In the genomic region with DNA sequence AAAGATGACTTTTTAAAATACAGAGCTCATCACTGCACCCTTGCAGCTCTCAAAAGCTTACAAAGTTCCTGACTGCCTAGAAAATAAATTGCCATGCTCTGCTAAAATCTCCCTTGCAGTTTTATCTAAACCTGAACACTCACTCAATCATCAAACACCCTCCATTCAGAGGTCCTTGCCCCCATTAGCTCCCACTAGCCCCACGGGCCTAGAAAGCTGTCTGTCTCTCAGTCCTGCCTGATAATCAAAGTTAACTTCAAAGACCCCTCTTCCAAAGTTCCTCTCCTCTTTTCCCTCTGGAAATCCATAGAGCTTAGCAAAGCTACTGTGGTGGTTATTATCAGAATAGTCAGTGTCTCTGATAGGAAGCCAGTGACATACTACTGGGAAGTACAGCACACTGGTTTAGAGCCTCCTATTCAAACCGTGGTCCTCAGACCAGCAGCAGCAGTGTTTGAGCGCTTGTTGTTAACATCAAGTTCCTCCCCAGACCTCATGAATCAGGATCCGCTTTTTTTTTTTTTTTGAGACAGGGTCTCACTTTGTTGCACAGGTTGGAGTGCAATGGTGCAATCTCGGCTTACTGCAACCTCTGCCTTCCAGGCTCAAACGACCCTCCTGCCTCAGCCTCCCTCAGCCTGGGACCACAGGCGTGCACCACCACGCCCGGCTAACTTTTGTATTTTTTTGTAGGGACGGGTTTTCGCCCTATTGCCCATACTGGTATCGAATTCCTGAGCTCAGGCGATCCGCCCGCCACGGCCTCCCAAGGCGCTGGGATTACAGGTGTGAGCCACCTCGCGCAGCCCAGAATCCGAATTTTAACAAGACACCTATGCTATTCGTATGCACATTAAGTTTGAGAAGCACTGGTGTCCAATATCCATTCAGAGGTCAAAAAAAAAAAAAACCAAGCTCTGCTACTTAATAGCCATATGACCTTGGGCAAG, we compare ENCODE assay signal across 8 cellular contexts. TPM values are rescaled to one million over a fixed set of nuclear protein-coding genes. Genes with fewer than 3 reads are reported as not detected.
DNase-seq lines count a peak whose midpoint lies in the region; ATAC-seq and TF ChIP-seq lines count a peak whose summit lies in the region.

No MANE protein-coding gene starts in this region.

- POLR2A ChIA-PET in Panc1 (lab: Charles Lee): interaction anchor here (0.6 kb wide), 4 partner anchors 11 to 1240 kb away, joined by 3 to 8 read pairs (median 4); no protein-coding TSS in a partner anchor

- peaks cover 22% of the 10 kb centered on the region for H3K4me1 ChIP-seq in Panc1 (ENCODE audit: control insufficient read depth, insufficient read depth, low read length)
- H3K4me1 ChIP-seq in prostate gland (replicated peaks): peaks cover 12% of the 10 kb centered on the region

- H3K27me3 ChIP-seq in GM06990 (replicated peaks; ENCODE audit: control insufficient read depth, insufficient read depth, low read length): no peaks in the 10 kb centered on the region
- no peaks in the 10 kb centered on the region for H3K27me3 ChIP-seq in Panc1 (ENCODE audit: control insufficient read depth, insufficient read depth, low read length)
- H3K27me3 ChIP-seq in prostate gland (replicated peaks; ENCODE audit: insufficient read depth): no peaks in the 10 kb centered on the region

- H3K36me3 ChIP-seq in GM06990 (ENCODE audit: control insufficient read depth, insufficient read depth, low read length) (peaks cover 2% of the 10 kb centered on the region; the same call in 1 of the 2 replicates), Panc1 (ENCODE audit: control insufficient read depth, insufficient read depth, low read length) (no peaks in the 10 kb centered on the region; the same call in 1 of the 2 replicates), prostate gland (no peaks in the 10 kb centered on the region)

- WGBS in prostate gland: 39% methylated on average over 20 of the region's 21 CpGs

- no TSS peak for BruUV-seq in Panc1 (replicated peaks; lab: Mats Ljungman, UMichigan)

- CTCF ChIA-PET in Panc1 (lab: Charles Lee): no interaction called here

- TF ChIP-seq CTCF in GM06990 (IDR thresholded peaks at IDR 0.05; ENCODE audit: insufficient read depth, low read length, poor library complexity, severe bottlenecking): no peak
- no peak for TF ChIP-seq CTCF in Panc1 (IDR thresholded peaks at IDR 0.05)
- TF ChIP-seq CTCF in prostate gland (IDR thresholded peaks at IDR 0.05): no peak

- ATAC-seq in Panc1: no peak

- no peak for TF ChIP-seq POLR2A in erythroblast (IDR thresholded peaks at IDR 0.05; ENCODE audit: low read length)
- TF ChIP-seq POLR2A in prostate gland (IDR thresholded peaks at IDR 0.05): no peak

- intact Hi-C loops in Panc1 (cut with micrococcal nuclease; ENCODE audit: unreplicated experiment) (no loop called here), prostate gland (cut with DNase I) (no loop called here)

- H3K4me3 ChIP-seq in GM06990 (replicated peaks; ENCODE audit: low read depth, low read length) (peak overlapping the region; percentile 90), Panc1 (ENCODE audit: low read depth in 2 of 2, low read length in 2 of 2) (peak overlapping the region; percentile 80 to 87), prostate gland (peak overlapping the region; percentile 83 to 87)

- H3K27ac ChIP-seq in Panc1 (ENCODE audit: low read length) (peak overlapping the region; percentile 96), prostate gland (peak overlapping the region in 1 of 2 donors; percentile 84)

- in situ Hi-C loops in Panc1 (cut with HindIII; ENCODE audit: low pct_unique_long_range_greater_than_20kb, low sequenced_read_pairs): no loop called here

- H3K9me3 ChIP-seq in Panc1 (ENCODE audit: control insufficient read depth, insufficient read depth, low read depth, low read length) (no peaks in the 10 kb centered on the region), prostate gland (no peaks in the 10 kb centered on the region)

- DNase-seq in GM06990 (ENCODE audit: extremely low read depth, insufficient read length) (no peak), Panc1 (ENCODE audit: low read depth, low spot score) (no peak), erythroblast (lab: John Stamatoyannopoulos, UW) (peak; percentile 12 to 14), prostate gland (ENCODE audit: low spot score) (no peak), RPMI8226 (no peak), SK-N-DZ (ENCODE audit: low spot score) (no peak), nucleus accumbens (lab: John Stamatoyannopoulos, UW) (no peak), NCI-H446 (lab: John Stamatoyannopoulos, UW) (no peak)

RNA-seq across cellular contexts. Expression of a gene that starts 1.2 kb away (rescaled TPM):
- total RNA-seq in Panc1 (2021; ENCODE audit: unreplicated experiment) (308 TPM), prostate gland (100 to 1,000 TPM; 119 to 193 TPM)
- polyA plus RNA-seq in Panc1 (2012; ENCODE audit: insufficient read length): 226 TPM
- polyA plus RNA-seq in SK-N-DZ (2014; cell fraction: cytosol; rRNA removed): 167 and 180 TPM in 2 replicates
- 102 and 115 TPM in 2 replicates for polyA plus RNA-seq in SK-N-DZ (2014; cell fraction: nucleus; rRNA removed)

RNA-seq across cellular contexts. Expression of a gene that starts 14.8 kb away (rescaled TPM):
- not detected for total RNA-seq in Panc1 (2021; ENCODE audit: unreplicated experiment)
- not detected for polyA plus RNA-seq in Panc1 (2012; ENCODE audit: insufficient read length)
- total RNA-seq in prostate gland: not detected
- not detected in 2 replicates for polyA plus RNA-seq in SK-N-DZ (2014; cell fraction: cytosol; rRNA removed)
- polyA plus RNA-seq in SK-N-DZ (2014; cell fraction: nucleus; rRNA removed): 0.20 TPM in 1 of 2 replicates, not detected in the other

RNA-seq across cellular contexts. Expression of a gene that starts 55.4 kb away (rescaled TPM):
- 19.3 TPM for total RNA-seq in Panc1 (2021; ENCODE audit: unreplicated experiment)
- polyA plus RNA-seq in Panc1 (2012; ENCODE audit: insufficient read length): 21.7 TPM
- total RNA-seq in prostate gland: 10 to 100 TPM in 1 of 2 donors, 1 to 10 TPM in 1; 3.6 to 16.8 TPM
- 1.3 and 2.0 TPM in 2 replicates for polyA plus RNA-seq in SK-N-DZ (2014; cell fraction: cytosol; rRNA removed)
- 1.2 and 1.7 TPM in 2 replicates for polyA plus RNA-seq in SK-N-DZ (2014; cell fraction: nucleus; rRNA removed)

Comparison
In these comparisons a context has a peak if more than half of its experiments do, and no peak if none do; other contexts are left out.
1. DNase-seq: peak in erythroblast (2 of 2); none in GM06990 (single experiment), Panc1 (single experiment), prostate gland (single experiment), RPMI8226 (single experiment), SK-N-DZ (single experiment), nucleus accumbens (0 of 56) and NCI-H446 (0 of 2).
2. Peak in every context shown above with its lines, with median percentiles within 50 percentile points of each other: H3K4me3 ChIP-seq.